ENCODE assay signal across 8 cellular contexts in the genomic region with DNA sequence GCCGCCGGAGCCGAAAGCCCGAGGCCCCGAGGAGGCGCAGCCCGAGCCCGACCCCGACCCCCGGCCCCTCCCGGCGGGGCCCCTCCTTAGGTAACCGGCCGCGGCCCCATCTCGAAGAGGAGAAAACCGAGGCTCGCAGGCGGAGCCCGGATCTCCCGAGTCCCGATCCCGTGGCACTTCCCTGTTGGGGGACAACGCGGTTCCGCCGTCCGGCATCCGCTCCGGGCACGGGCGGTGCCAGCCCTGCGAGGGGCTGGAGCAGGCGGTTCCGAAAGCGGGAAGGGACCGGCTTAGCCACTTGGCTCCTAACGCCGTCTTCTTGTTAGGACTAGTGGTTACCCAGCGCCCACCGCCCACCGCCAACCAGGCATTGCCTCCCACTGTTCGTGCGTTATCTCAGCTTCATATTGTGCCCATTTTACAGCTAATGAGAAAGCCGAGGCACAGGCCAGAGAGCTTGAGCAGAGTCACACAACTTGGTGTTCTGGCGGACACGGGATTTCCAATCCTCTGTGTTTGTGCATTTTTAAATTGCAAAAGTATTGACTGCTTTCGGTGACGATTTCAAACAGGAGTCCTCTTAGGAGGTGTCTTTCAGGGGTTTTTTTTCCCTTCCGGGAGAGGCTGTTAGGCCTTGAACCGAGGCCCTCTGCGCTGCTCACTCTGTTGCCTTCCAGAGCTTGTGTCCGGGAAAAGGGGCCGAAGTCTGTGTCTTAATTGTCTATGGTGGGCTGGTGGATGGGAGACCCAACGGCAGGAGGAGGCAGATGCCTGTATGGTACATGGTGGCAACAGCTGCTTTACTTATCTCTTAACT. TPM values are rescaled to one million over a fixed set of nuclear protein-coding genes. Genes with fewer than 3 reads are reported as not detected.
A peak's percentile ranks its signal among the peaks of the same experiment; 100 is the strongest.
DNase-seq lines count a peak whose midpoint lies in the region; ATAC-seq and TF ChIP-seq lines count a peak whose summit lies in the region.

No MANE protein-coding gene starts in this region.

- no peak overlapping the region for H3K27ac ChIP-seq in rectal smooth muscle tissue (ENCODE audit: low read depth, low read length)

- POLR2A ChIA-PET in activated B cell treated with CpG ODN at 0.5 μM for 24 hours (lab: Charles Lee) = interaction anchor here (0.6 to 1.4 kb wide), 4 partner anchors 11 to 184 kb away, joined by 3 to 4 read pairs (median 4); a partner anchor contains a TSS

- H3K4me3 Mint-ChIP-seq in Calu3 (ENCODE audit: low read depth, unreplicated experiment) (peak overlapping the region; percentile 75), activated B cell treated with CpG ODN at 0.5 μM for 24 hours (peak overlapping the region; percentile 78), glutamatergic neuron (ENCODE audit: unreplicated experiment) (peak overlapping the region; percentile 84)

- H3K27me3 Mint-ChIP-seq in Calu3 (ENCODE audit: unreplicated experiment) (no peaks in the 10 kb centered on the region), activated B cell treated with CpG ODN at 0.5 μM for 24 hours (peaks cover 3% of the 10 kb centered on the region), glutamatergic neuron (ENCODE audit: unreplicated experiment) (no peaks in the 10 kb centered on the region)

- intact Hi-C loops in Calu3 (cut with micrococcal nuclease; ENCODE audit: unreplicated experiment) (no loop called here), activated B cell treated with CpG ODN at 0.5 μM for 24 hours (cut with micrococcal nuclease) (loop anchor here (5.0 to 10.0 kb wide), 4 partner anchors 268 to 909 kb away; a partner anchor contains a TSS)

- TF ChIP-seq CTCF in Calu3 (IDR thresholded peaks at IDR 0.05; ENCODE audit: unreplicated experiment) (peak; percentile 4), activated B cell treated with CpG ODN at 0.5 μM for 24 hours (IDR thresholded peaks at IDR 0.05) (no peak), glutamatergic neuron (IDR thresholded peaks at IDR 0.05; ENCODE audit: partially characterized antibody, unreplicated experiment) (no peak)

- no peaks in the 10 kb centered on the region for H3K27me3 ChIP-seq in rectal smooth muscle tissue (ENCODE audit: control insufficient read depth, insufficient read depth, low read length)

- no peaks in the 10 kb centered on the region for H3K36me3 ChIP-seq in rectal smooth muscle tissue (ENCODE audit: control insufficient read depth, insufficient read depth, low read length)

- H3K4me3 ChIP-seq in rectal smooth muscle tissue (ENCODE audit: low read length) = peak overlapping the region; percentile 66

- no TSS peak for BruUV-seq in Calu3 (replicated peaks; lab: Mats Ljungman, UMichigan)

- ATAC-seq in GM19372 (IDR thresholded peaks at IDR 0.05; ENCODE audit: low read depth, unreplicated experiment) (peak; percentile 8), HG03442 (IDR thresholded peaks at IDR 0.05; ENCODE audit: unreplicated experiment) (peak; percentile 17), activated B cell treated with CpG ODN at 0.5 μM for 24 hours (ENCODE audit: low read depth) (no peak)

- H3K4me1 ChIP-seq in rectal smooth muscle tissue (ENCODE audit: control insufficient read depth, insufficient read depth, low read length) = no peaks in the 10 kb centered on the region

- no peak overlapping the region for H3K9ac ChIP-seq in rectal smooth muscle tissue (ENCODE audit: low read length)

- CTCF ChIA-PET in Calu3 (lab: Charles Lee) (interaction anchor here (0.5 to 1.0 kb wide), 2 partner anchors 15 to 17 kb away, joined by 3 read pairs; no protein-coding TSS in a partner anchor), activated B cell treated with CpG ODN at 0.5 μM for 24 hours (lab: Charles Lee) (no interaction called here)

- H3K4me1 Mint-ChIP-seq in Calu3 (ENCODE audit: low read depth, unreplicated experiment) (peaks cover 27% of the 10 kb centered on the region), activated B cell treated with CpG ODN at 0.5 μM for 24 hours (peaks cover 15% of the 10 kb centered on the region), glutamatergic neuron (ENCODE audit: low read depth, unreplicated experiment) (no peaks in the 10 kb centered on the region)

- H3K27ac Mint-ChIP-seq in Calu3 (ENCODE audit: unreplicated experiment) (peak overlapping the region; percentile 85), activated B cell treated with CpG ODN at 0.5 μM for 24 hours (no peak overlapping the region), glutamatergic neuron (ENCODE audit: unreplicated experiment) (peak overlapping the region; percentile 29)

- DNase-seq in Calu3 (peak; percentile 30), activated B cell treated with CpG ODN at 0.5 μM for 24 hours (no peak), glutamatergic neuron (no peak), 8988T (no peak), OCI-M2 (lab: John Stamatoyannopoulos, UW; ENCODE audit: unreplicated experiment) (no peak)

- H3K36me3 Mint-ChIP-seq in Calu3 (ENCODE audit: insufficient read depth, unreplicated experiment) (peaks cover 43% of the 10 kb centered on the region), activated B cell treated with CpG ODN at 0.5 μM for 24 hours (ENCODE audit: low read depth) (no peaks in the 10 kb centered on the region), glutamatergic neuron (ENCODE audit: unreplicated experiment) (peaks cover 5% of the 10 kb centered on the region)

- H3K9me3 Mint-ChIP-seq in Calu3 (ENCODE audit: low read depth, unreplicated experiment) (peaks cover 4% of the 10 kb centered on the region), activated B cell treated with CpG ODN at 0.5 μM for 24 hours (no peaks in the 10 kb centered on the region), glutamatergic neuron (ENCODE audit: unreplicated experiment) (no peaks in the 10 kb centered on the region)

RNA-seq across cellular contexts. Expression of a gene that starts 0.6 kb away (rescaled TPM):
- total RNA-seq in Calu3 (2022) (23.4 and 33.2 TPM in 2 replicates), activated B cell treated with CpG ODN at 0.5 μM for 24 hours (0.42 TPM in 2 replicates), glutamatergic neuron (ENCODE audit: unreplicated experiment) (4.7 TPM)

RNA-seq across cellular contexts. Expression of a gene that starts 22.3 kb away (rescaled TPM):
- total RNA-seq in Calu3 (2022) = 36.9 and 43.0 TPM in 2 replicates
- 11.4 and 14.2 TPM in 2 replicates for total RNA-seq in activated B cell treated with CpG ODN at 0.5 μM for 24 hours
- 28.8 TPM for total RNA-seq in glutamatergic neuron (ENCODE audit: unreplicated experiment)
